ENCODE assay signal across 21 cellular contexts in genomic region chr2:64250063-64250462, GRCh38.
DNase-seq lines count a peak whose midpoint lies in the region; ATAC-seq, FAIRE-seq and TF ChIP-seq lines count a peak whose summit lies in the region.
"Had no signal": no experiment of that assay in that cellular context is flagged by ENCODE, and none has a peak within 500 bp of the region (broad histone marks: within the 10 kb centered on the region; RNA-seq: fewer than 3 reads in every experiment).

No MANE protein-coding gene starts in this region.

- H3K27me3 ChIP-seq in endodermal cell (ENCODE audit: control insufficient read depth, insufficient read depth, low read length, poor library complexity, severe bottlenecking) = no peaks in the 10 kb centered on the region

- WGBS in endodermal cell (ENCODE audit: insufficient coverage in 1 of 2, insufficient read length in 1 of 2), 2 experiments = 83 to 86% methylated on average over 2 of the region's 2 CpGs

- peak overlapping the region; percentile 47 for H3K27ac Mint-ChIP-seq in activated naive CD4-positive, alpha-beta T cell treated with anti-CD3 and anti-CD28 coated beads, Interleukin-2, amount 50 U/mL, for 24 hours
- no peak overlapping the region for H3K27ac Mint-ChIP-seq in activated naive CD4-positive, alpha-beta T cell treated with anti-CD3 and anti-CD28 coated beads, Interleukin-2, amount 10 ng/mL, durations not matched to agents 7 days and 5 days
- peak overlapping the region in 3 of 5 experiments; percentile 10 to 93 (median 48) for H3K27ac Mint-ChIP-seq in brain
- H3K27ac Mint-ChIP-seq in endodermal cell = no peak overlapping the region
- H3K27ac Mint-ChIP-seq: B cell; CD8-positive, alpha-beta T cell had no signal

- DNase-seq in activated naive CD4-positive, alpha-beta T cell treated with anti-CD3 and anti-CD28 coated beads, Interleukin-2, amount 10 ng/mL, durations not matched to agents 7 days and 5 days = no peak
- DNase-seq in endodermal cell (peak; percentile 41), GM10248 (ENCODE audit: extremely low spot score) (no peak), left ventricle myocardium superior (no peak), H54 (ENCODE audit: insufficient read length, low spot score) (no peak)
- DNase-seq: 8988T; CD8-positive, alpha-beta T cell; COR-L47; DMS153; DMS79 treated with DMSO at 0.1 percent for 48 hours; EL; GDM1; GM23248; HCEC 1CT had no signal

- no peaks in the 10 kb centered on the region for H3K27me3 Mint-ChIP-seq in activated naive CD4-positive, alpha-beta T cell treated with anti-CD3 and anti-CD28 coated beads, Interleukin-2, amount 50 U/mL, for 24 hours
- H3K27me3 Mint-ChIP-seq in activated naive CD4-positive, alpha-beta T cell treated with anti-CD3 and anti-CD28 coated beads, Interleukin-2, amount 10 ng/mL, durations not matched to agents 7 days and 5 days = no peaks in the 10 kb centered on the region
- H3K27me3 Mint-ChIP-seq in brain (peaks cover 4% of the 10 kb centered on the region), endodermal cell (ENCODE audit: insufficient read depth) (no peaks in the 10 kb centered on the region)
- H3K27me3 Mint-ChIP-seq: B cell had no signal

- H3K9ac ChIP-seq in endodermal cell (ENCODE audit: extremely low read depth, low read length, poor library complexity, severe bottlenecking) = no peak overlapping the region
- H3K9ac ChIP-seq: GM23248 had no signal

- CTCF ChIA-PET in activated naive CD4-positive, alpha-beta T cell treated with anti-CD3 and anti-CD28 coated beads, Interleukin-2, amount 10 ng/mL, durations not matched to agents 7 days and 5 days (lab: Charles Lee) = no interaction called here
- CTCF ChIA-PET in GM10248 (lab: Yijun Ruan, JAX) = interaction anchor here (1.0 to 1.4 kb wide), 3 partner anchors 11 to 76 kb away, joined by 3 to 4 read pairs (median 4); no protein-coding TSS in a partner anchor

- intact Hi-C loops in left ventricle myocardium superior (cut with micrococcal nuclease) = no loop called here

- no peak for FAIRE-seq in H54 (lab: Jason Lieb, UNC)
- FAIRE-seq: D721Med had no signal

- H3K4me3 Mint-ChIP-seq in activated naive CD4-positive, alpha-beta T cell treated with anti-CD3 and anti-CD28 coated beads, Interleukin-2, amount 50 U/mL, for 24 hours = no peak overlapping the region
- no peak overlapping the region for H3K4me3 Mint-ChIP-seq in activated naive CD4-positive, alpha-beta T cell treated with anti-CD3 and anti-CD28 coated beads, Interleukin-2, amount 10 ng/mL, durations not matched to agents 7 days and 5 days
- H3K4me3 Mint-ChIP-seq in brain (no peak overlapping the region), endodermal cell (no peak overlapping the region)
- H3K4me3 Mint-ChIP-seq: B cell; CD8-positive, alpha-beta T cell had no signal

- peaks cover 12% of the 10 kb centered on the region for H3K36me3 Mint-ChIP-seq in activated naive CD4-positive, alpha-beta T cell treated with anti-CD3 and anti-CD28 coated beads, Interleukin-2, amount 50 U/mL, for 24 hours
- no peaks in the 10 kb centered on the region for H3K36me3 Mint-ChIP-seq in activated naive CD4-positive, alpha-beta T cell treated with anti-CD3 and anti-CD28 coated beads, Interleukin-2, amount 10 ng/mL, durations not matched to agents 7 days and 5 days
- H3K36me3 Mint-ChIP-seq in brain (peaks cover 40% of the 10 kb centered on the region), endodermal cell (ENCODE audit: low read depth) (peaks cover 8% of the 10 kb centered on the region)
- H3K36me3 Mint-ChIP-seq: CD8-positive, alpha-beta T cell had no signal

- POLR2A ChIA-PET in GM10248 (lab: Yijun Ruan, JAX) = no interaction called here

- H3K4me1 Mint-ChIP-seq in activated naive CD4-positive, alpha-beta T cell treated with anti-CD3 and anti-CD28 coated beads, Interleukin-2, amount 50 U/mL, for 24 hours = peaks cover 9% of the 10 kb centered on the region
- H3K4me1 Mint-ChIP-seq in activated naive CD4-positive, alpha-beta T cell treated with anti-CD3 and anti-CD28 coated beads, Interleukin-2, amount 10 ng/mL, durations not matched to agents 7 days and 5 days = peaks cover 2% of the 10 kb centered on the region
- H3K4me1 Mint-ChIP-seq in brain = peaks cover 33% of the 10 kb centered on the region
- H3K4me1 Mint-ChIP-seq in endodermal cell = peaks cover 33% of the 10 kb centered on the region
- H3K4me1 Mint-ChIP-seq: B cell had no signal

- no peak for TF ChIP-seq POLR2A in H54 (IDR thresholded peaks at IDR 0.05; ENCODE audit: low read depth, low read length)

- ATAC-seq in left ventricle myocardium superior = no peak
- ATAC-seq: CD8-positive, alpha-beta T cell had no signal

- H3K27ac ChIP-seq in endodermal cell (ENCODE audit: low read depth, low read length) (no peak overlapping the region), temporal lobe (ENCODE audit: low read depth, low read length) (peak overlapping the region; percentile 17)
- H3K27ac ChIP-seq: C4-2B, GM23248, HL-60 had no signal

- H3K9me3 Mint-ChIP-seq in activated naive CD4-positive, alpha-beta T cell treated with anti-CD3 and anti-CD28 coated beads, Interleukin-2, amount 50 U/mL, for 24 hours = peaks cover 4% of the 10 kb centered on the region
- no peaks in the 10 kb centered on the region for H3K9me3 Mint-ChIP-seq in activated naive CD4-positive, alpha-beta T cell treated with anti-CD3 and anti-CD28 coated beads, Interleukin-2, amount 10 ng/mL, durations not matched to agents 7 days and 5 days
- H3K9me3 Mint-ChIP-seq in brain (peaks cover 0 to 13% (median 0%) of the 10 kb centered on the region in 5 experiments), endodermal cell (no peaks in the 10 kb centered on the region)
- H3K9me3 Mint-ChIP-seq: CD8-positive, alpha-beta T cell had no signal

- no peaks in the 10 kb centered on the region for H3K9me3 ChIP-seq in endodermal cell (ENCODE audit: control insufficient read depth, low read length)

- no peaks in the 10 kb centered on the region for H3K4me1 ChIP-seq in endodermal cell (ENCODE audit: control insufficient read depth, insufficient read depth, low read length)

- no peaks in the 10 kb centered on the region for H3K36me3 ChIP-seq in endodermal cell (ENCODE audit: control insufficient read depth, insufficient read depth, low read length)

- H3K4me3 ChIP-seq in endodermal cell (ENCODE audit: low read length) = no peak overlapping the region
- H3K4me3 ChIP-seq: GM23248 had no signal

- TF ChIP-seq CTCF in brain (conservative IDR thresholded peaks at IDR 0.05) (no peak), endodermal cell (conservative IDR thresholded peaks at IDR 0.05) (no peak), GM10248 (IDR thresholded peaks at IDR 0.05; ENCODE audit: control extremely low read depth, extremely low read depth, low read depth, missing control alignments) (no peak)

Comparison
In these comparisons a context has a peak if more than half of its experiments do, and no peak if none do; other contexts are left out.
1. H3K27ac Mint-ChIP-seq: peak in activated naive CD4-positive, alpha-beta T cell treated with anti-CD3 and anti-CD28 coated beads, Interleukin-2, amount 50 U/mL, for 24 hours (single experiment) and brain (3 of 5); none in activated naive CD4-positive, alpha-beta T cell treated with anti-CD3 and anti-CD28 coated beads, Interleukin-2, amount 10 ng/mL, durations not matched to agents 7 days and 5 days (single experiment) and endodermal cell (single experiment).